ENCODE assay signal across 12 cellular contexts in the genomic region with DNA sequence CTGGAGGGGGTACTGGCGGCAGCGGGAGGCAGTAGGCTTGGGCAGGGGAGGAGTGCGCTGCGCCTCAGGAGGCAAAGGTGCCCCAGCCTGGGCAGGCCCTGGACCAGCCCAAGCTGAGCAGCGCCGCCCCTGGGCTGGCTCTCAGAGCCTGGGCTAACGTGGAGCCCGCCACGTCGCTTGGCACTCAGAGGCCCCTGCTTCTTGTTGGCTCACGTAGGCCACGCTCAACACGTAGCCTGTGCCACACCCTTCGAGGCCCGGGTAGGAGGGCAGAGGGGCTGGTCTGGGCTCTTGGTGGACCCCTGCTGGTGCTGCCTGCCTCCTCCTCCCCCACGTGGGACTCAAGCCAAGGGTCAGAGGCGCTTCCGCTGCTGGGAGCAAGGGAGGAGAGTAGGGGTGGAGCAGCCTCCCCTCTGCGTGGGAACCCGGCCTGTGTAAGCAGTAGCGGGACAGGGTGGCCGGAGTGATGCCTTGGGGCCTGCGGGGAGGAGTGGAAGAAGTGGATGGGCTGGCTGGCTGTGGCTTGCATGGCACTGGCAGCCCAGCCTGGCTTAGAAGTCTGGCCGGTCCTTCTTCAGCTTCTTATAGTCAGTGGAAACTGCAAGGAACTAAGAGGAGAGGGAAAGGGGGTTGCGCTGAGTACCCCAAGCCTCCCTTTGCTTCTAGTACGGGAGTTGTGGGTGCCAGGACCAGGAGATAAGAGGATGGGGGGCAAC. TPM values are rescaled to one million over a fixed set of nuclear protein-coding genes. Genes with fewer than 3 reads are reported as not detected.
DNase-seq lines count a peak whose midpoint lies in the region; ATAC-seq, FAIRE-seq and TF ChIP-seq lines count a peak whose summit lies in the region.
"Had no signal": no experiment of that assay in that cellular context is flagged by ENCODE, and none has a peak within 500 bp of the region (broad histone marks: within the 10 kb centered on the region; RNA-seq: fewer than 3 reads in every experiment).

No MANE protein-coding gene starts in this region.

- TF ChIP-seq CTCF in K562 (IDR thresholded peaks at IDR 0.05 in 2 of 3, conservative IDR thresholded peaks at IDR 0.05 in 1 of 3; ENCODE audit: insufficient read depth in 2 of 3, low read depth in 1 of 3, low read length in 3 of 3) (peak in 2 of 3 experiments; percentile 18 to 35; a peak in 1 of 6 replicates), CD14-positive monocyte (IDR thresholded peaks at IDR 0.05) (no peak)

- no peak overlapping the region; the same call in 1 of the 2 replicates for H3K4me2 ChIP-seq in K562 (ENCODE audit: insufficient read depth, low read length)

- no peak; a peak in 1 of 4 replicates for TF ChIP-seq RAD21 in K562 (CRISPR knock-in tag; conservative IDR thresholded peaks at IDR 0.05 in 1 of 2, IDR thresholded peaks at IDR 0.05 in 1 of 2)

- no peaks in the 10 kb centered on the region for H3K9me3 Mint-ChIP-seq in activated T-cell treated with anti-CD3 and anti-CD28 coated beads, Interleukin-2, amount 50 U/mL, for 24 hours
- H3K9me3 Mint-ChIP-seq in activated T-cell treated with anti-CD3 and anti-CD28 coated beads, Interleukin-2, amount 50 U/mL, for 4 hours: no peaks in the 10 kb centered on the region
- H3K9me3 Mint-ChIP-seq in CD14-positive monocyte: peaks cover 0 to 21% (median 10%) of the 10 kb centered on the region in 7 donors

- H2AFZ ChIP-seq in K562 (ENCODE audit: low read depth, low read length): no peak overlapping the region

- 46% methylated on average over 13 of the region's 26 CpGs for WGBS in K562 (ENCODE audit: insufficient coverage, low coverage, missing lambda C conversion rate)
- 56 to 60% methylated on average over 23 to 26 of the region's 26 CpGs for WGBS in aorta, 2 donors

- no peak overlapping the region for H3K4me3 ChIP-seq in K562
- H3K4me3 ChIP-seq in aorta (ENCODE audit: low read length in 2 of 2): no peak overlapping the region
- H3K4me3 ChIP-seq: SJSA1 had no signal

- DNase-seq in activated T-cell treated with anti-CD3 and anti-CD28 coated beads, Interleukin-2, amount 50 U/mL, for 24 hours: peak; percentile 46
- no peak for DNase-seq in activated T-cell treated with anti-CD3 and anti-CD28 coated beads, Interleukin-2, amount 50 U/mL, for 4 hours
- DNase-seq in K562 (ENCODE audit: extremely low read depth in 1 of 4, low spot score in 3 of 4): peak; percentile 69 to 81 (median 74)
- DNase-seq in left lobe of liver (ENCODE audit: low spot score): peak; percentile 92
- DNase-seq in aorta: peak; percentile 87 to 93
- no peak for DNase-seq in CD14-positive monocyte (ENCODE audit: low spot score)
- DNase-seq in activated CD4-positive, alpha-beta T cell treated with anti-CD3 and anti-CD28 coated beads, Interleukin-2, amount 50 U/mL, for 1 hour: no peak
- DNase-seq in T-helper 17 cell: no peak
- DNase-seq: C1 segment of cervical spinal cord; stimulated activated CD4-positive, alpha-beta T cell treated with anti-CD3 and anti-CD28 coated beads, Interleukin-1b, Interleukin-23, amount 100 ng/mL, for 48 hours had no signal

- no peak for TF ChIP-seq EP300 in K562 (IDR thresholded peaks at IDR 0.05; ENCODE audit: low read length)

- peak; percentile 64 for FAIRE-seq in K562 (lab: Jason Lieb, UNC)
- FAIRE-seq: islet of Langerhans had no signal

- peaks cover 9% of the 10 kb centered on the region for H3K9me1 ChIP-seq in K562 (ENCODE audit: control insufficient read depth, insufficient read depth, low read length)

- H3K9ac ChIP-seq in K562 (ENCODE audit: insufficient read depth in 1 of 2, low read depth in 2 of 2, low read length in 2 of 2): peak overlapping the region in 1 of 2 experiments; percentile 79; a peak in 2 of 4 replicates

- in situ Hi-C loops in K562 (cut with MboI): no loop called here

- peaks cover 78% of the 10 kb centered on the region for H3K4me1 Mint-ChIP-seq in activated T-cell treated with anti-CD3 and anti-CD28 coated beads, Interleukin-2, amount 50 U/mL, for 24 hours (ENCODE audit: low read depth)
- peaks cover 55% of the 10 kb centered on the region for H3K4me1 Mint-ChIP-seq in activated T-cell treated with anti-CD3 and anti-CD28 coated beads, Interleukin-2, amount 50 U/mL, for 4 hours (ENCODE audit: low read depth)
- H3K4me1 Mint-ChIP-seq in CD14-positive monocyte (peaks cover 56% of the 10 kb centered on the region), T-helper 17 cell (peaks cover 45% of the 10 kb centered on the region)

- H3K36me3 ChIP-seq in K562 (ENCODE audit: control insufficient read depth, insufficient read depth, low read length) (peaks cover 53% of the 10 kb centered on the region; the same call in 2 of the 3 replicates), aorta (ENCODE audit: control insufficient read depth in 1 of 2, insufficient read depth in 2 of 2, low read length in 1 of 2) (peaks cover 0 to 9% of the 10 kb centered on the region in 2 donors)

- H3K27ac ChIP-seq in K562 (ENCODE audit: extremely low read depth, low read depth, low read length): no peak overlapping the region
- H3K27ac ChIP-seq in aorta (ENCODE audit: low read depth in 1 of 2, low read length in 2 of 2): peak overlapping the region in 1 of 2 donors; percentile 10
- H3K27ac ChIP-seq: SJSA1 had no signal

- H3K9me3 ChIP-seq in K562 (replicated peaks; ENCODE audit: control insufficient read depth, insufficient read depth, low read depth, low read length): no peaks in the 10 kb centered on the region
- H3K9me3 ChIP-seq in aorta (ENCODE audit: control insufficient read depth, low read length): no peaks in the 10 kb centered on the region
- H3K9me3 ChIP-seq in T-helper 17 cell (ENCODE audit: control insufficient read depth, low read length, poor library complexity, severe bottlenecking): no peaks in the 10 kb centered on the region
- H3K9me3 ChIP-seq: SJSA1 had no signal

- ATAC-seq in activated T-cell treated with anti-CD3 and anti-CD28 coated beads, Interleukin-2, amount 50 U/mL, for 4 hours: no peak
- peak; percentile 52 for ATAC-seq in K562
- ATAC-seq in left lobe of liver: peak; percentile 59
- ATAC-seq in aorta (ENCODE audit: low FRiP score): peak; percentile 33
- no peak for ATAC-seq in T-helper 17 cell

- CTCF ChIA-PET in K562 (lab: Yijun Ruan, JAX; ENCODE audit: low intra/inter-chr PET ratio): interaction anchor here (0.7 to 6.6 kb wide), 2 partner anchors 22 to 1197 kb away, joined by 6 to 186 read pairs; a partner anchor contains a TSS

- H3K4me1 ChIP-seq in K562 (replicated peaks in 1 of 2; ENCODE audit: control insufficient read depth in 2 of 2, insufficient read depth in 2 of 2, low read length in 2 of 2) (peaks cover 45 to 82% of the 10 kb centered on the region in 2 experiments), aorta (ENCODE audit: control insufficient read depth in 1 of 2, insufficient read depth in 2 of 2, low read length in 2 of 2) (no peaks in the 10 kb centered on the region)

- H3K36me3 Mint-ChIP-seq in activated T-cell treated with anti-CD3 and anti-CD28 coated beads, Interleukin-2, amount 50 U/mL, for 24 hours (ENCODE audit: low read depth): peaks cover 63% of the 10 kb centered on the region
- peaks cover 47% of the 10 kb centered on the region for H3K36me3 Mint-ChIP-seq in activated T-cell treated with anti-CD3 and anti-CD28 coated beads, Interleukin-2, amount 50 U/mL, for 4 hours (ENCODE audit: insufficient read depth)
- peaks cover 48 to 54% of the 10 kb centered on the region in 2 donors for H3K36me3 Mint-ChIP-seq in CD14-positive monocyte
- peaks cover 11% of the 10 kb centered on the region for H3K36me3 Mint-ChIP-seq in T-helper 17 cell (ENCODE audit: low read depth)

- POLR2A ChIA-PET in K562 (lab: Yijun Ruan, JAX): interaction anchor here (0.6 to 1.1 kb wide), 2 partner anchors 12 to 21 kb away, joined by 3 read pairs; no protein-coding TSS in a partner anchor

- peaks cover 35% of the 10 kb centered on the region for H3K27me3 Mint-ChIP-seq in activated T-cell treated with anti-CD3 and anti-CD28 coated beads, Interleukin-2, amount 50 U/mL, for 24 hours
- peaks cover 18% of the 10 kb centered on the region for H3K27me3 Mint-ChIP-seq in activated T-cell treated with anti-CD3 and anti-CD28 coated beads, Interleukin-2, amount 50 U/mL, for 4 hours (ENCODE audit: low read depth)
- H3K27me3 Mint-ChIP-seq in CD14-positive monocyte (ENCODE audit: low read depth in 3 of 3) (peaks cover 46 to 58% (median 48%) of the 10 kb centered on the region in 3 donors), T-helper 17 cell (peaks cover 44% of the 10 kb centered on the region)

- H4K20me1 ChIP-seq in K562 (replicated peaks; ENCODE audit: control insufficient read depth, insufficient read depth, low read length): peaks cover 17% of the 10 kb centered on the region

- H3K27me3 ChIP-seq in K562 (ENCODE audit: control insufficient read depth in 2 of 2, insufficient read depth in 2 of 2, low read length in 2 of 2) (peaks cover 0 to 4% of the 10 kb centered on the region in 2 experiments; a peak in 1 of 5 replicates), aorta (ENCODE audit: control insufficient read depth in 1 of 2, insufficient read depth in 2 of 2, low read length in 1 of 2) (no peaks in the 10 kb centered on the region)
- H3K27me3 ChIP-seq: SJSA1 had no signal

- peaks cover 18% of the 10 kb centered on the region for H3K79me2 ChIP-seq in K562 (ENCODE audit: control insufficient read depth, insufficient read depth, low read length)

- intact Hi-C loops in K562 (cut with micrococcal nuclease): no loop called here
- intact Hi-C loops in aorta (cut with DNase I): no loop called here
- intact Hi-C loops in CD14-positive monocyte (cut with micrococcal nuclease): no loop called here

- BruUV-seq in K562 (replicated peaks; lab: Mats Ljungman, UMichigan): no TSS peak

- TF ChIP-seq POLR2A in K562 (conservative IDR thresholded peaks at IDR 0.05): peak; percentile 41; the same call in 1 of the 2 replicates

- no peak overlapping the region for H3K27ac Mint-ChIP-seq in activated T-cell treated with anti-CD3 and anti-CD28 coated beads, Interleukin-2, amount 50 U/mL, for 24 hours
- H3K27ac Mint-ChIP-seq in CD14-positive monocyte (peak overlapping the region in 1 of 7 donors; percentile 44), T-helper 17 cell (no peak overlapping the region)

- no peak overlapping the region for H3K4me3 Mint-ChIP-seq in activated T-cell treated with anti-CD3 and anti-CD28 coated beads, Interleukin-2, amount 50 U/mL, for 24 hours
- H3K4me3 Mint-ChIP-seq in activated T-cell treated with anti-CD3 and anti-CD28 coated beads, Interleukin-2, amount 50 U/mL, for 4 hours: no peak overlapping the region
- H3K4me3 Mint-ChIP-seq in CD14-positive monocyte: peak overlapping the region in 1 of 2 donors; percentile 26
- H3K4me3 Mint-ChIP-seq in T-helper 17 cell: no peak overlapping the region

RNA-seq across cellular contexts. Expression of a gene that starts 5.7 kb away (rescaled TPM):
- 100 to 1,000 TPM; 373 to 414 (median 383) TPM for total RNA-seq in activated T-cell treated with anti-CD3 and anti-CD28 coated beads, Interleukin-2, amount 50 U/mL, for 4 hours
- total RNA-seq in K562 (2011; cell fraction: chromatin; rRNA removed; ENCODE audit: low replicate concordance): 95.6 and 251 TPM in 2 replicates
- 199 and 247 TPM in 2 replicates for total RNA-seq in K562 (2011; cell fraction: nucleolus; rRNA removed)
- total RNA-seq in K562 (2011; cell fraction: nucleoplasm; rRNA removed): 115 and 136 TPM in 2 replicates
- total RNA-seq in K562 (2014; rRNA removed) (194 and 217 TPM in 2 replicates), K562 (2014; rRNA removed; fragmentation: Illumina TruSeq; extraction: Trizol) (76.9 and 92.0 TPM in 2 replicates), K562 (2015; rRNA removed; fragmentation: Illumina TruSeq; extraction: Trizol) (115 and 119 TPM in 2 replicates), K562 (2021) (227 and 243 TPM in 2 replicates), left lobe of liver (242 TPM), aorta (10 to 100 TPM; 50.3 to 59.1 TPM), T-helper 17 cell (10 to 100 TPM; 28.8 to 36.9 TPM)
- polyA plus RNA-seq in K562 (2011; rRNA removed) (84.6 and 226 TPM in 2 replicates), K562 (2014; fragmentation: Illumina TruSeq; extraction: Trizol) (319 and 377 TPM in 2 replicates), K562 (2014; fragmentation: Nextera tagmentation; extraction: Ambion mirVana) (10 to 100 TPM; 46.1 to 81.5 TPM), K562 (2014; rRNA removed) (154 and 158 TPM in 2 replicates), aorta (10 to 100 TPM; 34.3 to 53.4 TPM), CD14-positive monocyte (10 to 100 TPM; 36.8 to 39.8 TPM)
- polyA plus RNA-seq in K562 (2011; cell fraction: cytosol; rRNA removed): 268 and 390 TPM in 2 replicates
- 341 and 344 TPM in 2 replicates for polyA plus RNA-seq in K562 (2011; cell fraction: nucleus; rRNA removed)
- 190 and 549 TPM in 2 replicates for polyA plus RNA-seq in K562 (2012)
- polyA minus RNA-seq in K562 (2011; rRNA and poly(A)+ RNA removed): 95.0 and 99.1 TPM in 2 replicates
- 155 and 228 TPM in 2 replicates for polyA minus RNA-seq in K562 (2011; cell fraction: cytosol; rRNA and poly(A)+ RNA removed)
- polyA minus RNA-seq in K562 (2011; cell fraction: nucleus; rRNA and poly(A)+ RNA removed): 97.1 and 133 TPM in 2 replicates

RNA-seq across cellular contexts. Expression of a gene that starts 15.8 kb away (rescaled TPM):
- 1 to 10 TPM; 1.4 to 2.2 (median 1.7) TPM for total RNA-seq in activated T-cell treated with anti-CD3 and anti-CD28 coated beads, Interleukin-2, amount 50 U/mL, for 4 hours
- total RNA-seq in K562 (2011; cell fraction: chromatin; rRNA removed; ENCODE audit: low replicate concordance): 7.4 and 7.7 TPM in 2 replicates
- 3.8 and 5.3 TPM in 2 replicates for total RNA-seq in K562 (2011; cell fraction: nucleolus; rRNA removed)
- total RNA-seq in K562 (2011; cell fraction: nucleoplasm; rRNA removed): 4.4 and 6.1 TPM in 2 replicates
- 2.3 and 2.7 TPM in 2 replicates for total RNA-seq in K562 (2014; rRNA removed)
- 2.4 and 2.7 TPM in 2 replicates for total RNA-seq in K562 (2014; rRNA removed; fragmentation: Illumina TruSeq; extraction: Trizol)
- total RNA-seq in K562 (2015; rRNA removed; fragmentation: Illumina TruSeq; extraction: Trizol): 3.3 and 3.5 TPM in 2 replicates
- total RNA-seq in K562 (2021): 3.5 and 4.6 TPM in 2 replicates
- 4.0 and 5.6 TPM in 2 replicates for polyA plus RNA-seq in K562 (2011; rRNA removed)
- polyA plus RNA-seq in K562 (2011; cell fraction: cytosol; rRNA removed): 1.9 and 3.3 TPM in 2 replicates
- polyA plus RNA-seq in K562 (2011; cell fraction: nucleus; rRNA removed): 6.3 and 11.3 TPM in 2 replicates
- 7.5 and 8.5 TPM in 2 replicates for polyA plus RNA-seq in K562 (2012)
- polyA plus RNA-seq in K562 (2014; fragmentation: Illumina TruSeq; extraction: Trizol): 6.2 and 7.3 TPM in 2 replicates
- under 1 TPM; 0.45 to 0.46 TPM for polyA plus RNA-seq in K562 (2014; fragmentation: Nextera tagmentation; extraction: Ambion mirVana)
- polyA plus RNA-seq in K562 (2014; rRNA removed): 4.8 and 6.4 TPM in 2 replicates
- polyA minus RNA-seq in K562 (2011; rRNA and poly(A)+ RNA removed): 3.2 TPM in 2 replicates
- 1.0 and 1.5 TPM in 2 replicates for polyA minus RNA-seq in K562 (2011; cell fraction: cytosol; rRNA and poly(A)+ RNA removed)
- 1.3 and 3.9 TPM in 2 replicates for polyA minus RNA-seq in K562 (2011; cell fraction: nucleus; rRNA and poly(A)+ RNA removed)
- 2.3 TPM for total RNA-seq in left lobe of liver
- total RNA-seq in aorta: 1 to 10 TPM; 3.2 to 5.8 TPM
- 1 to 10 TPM in 1 of 2 donors, under 1 TPM in 1; 0.82 to 5.0 TPM for polyA plus RNA-seq in aorta
- 1 to 10 TPM; 7.0 to 9.1 TPM for polyA plus RNA-seq in CD14-positive monocyte
- total RNA-seq in T-helper 17 cell: 1 to 10 TPM; 1.6 to 1.9 TPM

RNA-seq across cellular contexts. Expression of a gene that starts 18.6 kb away (rescaled TPM):
- total RNA-seq in activated T-cell treated with anti-CD3 and anti-CD28 coated beads, Interleukin-2, amount 50 U/mL, for 4 hours: under 1 TPM in 2 of 3 donors, not detected in 1; 0.20 to 0.24 TPM
- 1.7 and 4.4 TPM in 2 replicates for total RNA-seq in K562 (2011; cell fraction: chromatin; rRNA removed; ENCODE audit: low replicate concordance)
- 4.7 and 5.7 TPM in 2 replicates for total RNA-seq in K562 (2011; cell fraction: nucleolus; rRNA removed)
- total RNA-seq in K562 (2011; cell fraction: nucleoplasm; rRNA removed): 5.1 and 6.6 TPM in 2 replicates
- total RNA-seq in K562 (2014; rRNA removed) (1.0 and 1.4 TPM in 2 replicates), K562 (2014; rRNA removed; fragmentation: Illumina TruSeq; extraction: Trizol) (0.22 TPM in 1 of 2 replicates, not detected in the other), K562 (2015; rRNA removed; fragmentation: Illumina TruSeq; extraction: Trizol) (0.19 TPM in 1 of 2 replicates, not detected in the other), K562 (2021) (2.2 and 2.7 TPM in 2 replicates), left lobe of liver (0.13 TPM), aorta (1 to 10 TPM in 1 of 2 donors, under 1 TPM in 1; 0.55 to 1.2 TPM), T-helper 17 cell (not detected)
- polyA plus RNA-seq in K562 (2011; rRNA removed) (0.49 and 1.7 TPM in 2 replicates), K562 (2014; fragmentation: Illumina TruSeq; extraction: Trizol) (1.1 and 1.9 TPM in 2 replicates), K562 (2014; fragmentation: Nextera tagmentation; extraction: Ambion mirVana) (not detected), K562 (2014; rRNA removed) (1.1 and 1.3 TPM in 2 replicates), aorta (under 1 TPM; 0.31 to 0.38 TPM), CD14-positive monocyte (not detected)
- polyA plus RNA-seq in K562 (2011; cell fraction: cytosol; rRNA removed): 0.59 and 0.91 TPM in 2 replicates
- 2.4 and 3.4 TPM in 2 replicates for polyA plus RNA-seq in K562 (2011; cell fraction: nucleus; rRNA removed)
- 2.7 and 7.2 TPM in 2 replicates for polyA plus RNA-seq in K562 (2012)
- polyA minus RNA-seq in K562 (2011; rRNA and poly(A)+ RNA removed): 0.30 TPM in 1 of 2 replicates, not detected in the other
- polyA minus RNA-seq in K562 (2011; cell fraction: cytosol; rRNA and poly(A)+ RNA removed): 3.2 and 4.1 TPM in 2 replicates
- polyA minus RNA-seq in K562 (2011; cell fraction: nucleus; rRNA and poly(A)+ RNA removed): 0.67 and 1.00 TPM in 2 replicates

Comparison
In these comparisons a context has a peak if more than half of its experiments do, and no peak if none do; other contexts are left out.
1. DNase-seq: peak in activated T-cell treated with anti-CD3 and anti-CD28 coated beads, Interleukin-2, amount 50 U/mL, for 24 hours (single experiment), K562 (4 of 4), left lobe of liver (single experiment) and aorta (2 of 2); none in activated T-cell treated with anti-CD3 and anti-CD28 coated beads, Interleukin-2, amount 50 U/mL, for 4 hours (single experiment), CD14-positive monocyte (single experiment), activated CD4-positive, alpha-beta T cell treated with anti-CD3 and anti-CD28 coated beads, Interleukin-2, amount 50 U/mL, for 1 hour (single experiment) and T-helper 17 cell (0 of 3).
2. ATAC-seq: peak in K562 (single experiment), left lobe of liver (single experiment) and aorta (single experiment); none in activated T-cell treated with anti-CD3 and anti-CD28 coated beads, Interleukin-2, amount 50 U/mL, for 4 hours (0 of 2) and T-helper 17 cell (single experiment).